In genomic region chr17:7095642-7096041, GRCh38 we compare ENCODE assay signal across 1 cellular context.
TF ChIP-seq lines count a peak whose summit lies in the region.

No MANE protein-coding gene starts in this region.

TF ChIP-seq in GM12878, 131 proteins besides CTCF, POLR2A, EP300 and RAD21 (continues in another document):
- TF ChIP-seq TCF12 (IDR thresholded peaks at IDR 0.05; ENCODE audit: low read depth, low read length) (no peak), CREM (IDR thresholded peaks at IDR 0.05; ENCODE audit: low read depth) (no peak), ATF2 (IDR thresholded peaks at IDR 0.05; ENCODE audit: low read length) (peak; percentile 47; the same call in 1 of the 2 replicates), ZNF274 (IDR thresholded peaks at IDR 0.05; ENCODE audit: insufficient read depth, insufficient read length) (no peak), RELA (IDR thresholded peaks at IDR 0.05; ENCODE audit: borderline replicate concordance, partially characterized antibody) (no peak), BHLHE40 (IDR thresholded peaks at IDR 0.05; ENCODE audit: borderline replicate concordance in 1 of 2, low read depth in 2 of 2, low read length in 1 of 2) (peak; percentile 37 to 45; a peak in 2 of 4 replicates), ZSCAN29 (IDR thresholded peaks at IDR 0.05) (no peak), ZBTB4 (CRISPR knock-in tag; IDR thresholded peaks at IDR 0.05) (no peak), ZBTB11 (CRISPR knock-in tag; IDR thresholded peaks at IDR 0.05) (no peak), ESRRA (IDR thresholded peaks at IDR 0.05; ENCODE audit: low read length) (no peak), LARP7 (IDR thresholded peaks at IDR 0.05) (no peak), SUPT20H (IDR thresholded peaks at IDR 0.05; ENCODE audit: borderline replicate concordance, control insufficient read depth, low read depth, low read length) (no peak), RUNX3 (IDR thresholded peaks at IDR 0.05; ENCODE audit: low read length) (peak; percentile 96), NBN (IDR thresholded peaks at IDR 0.05) (no peak), NR2C2 (IDR thresholded peaks at IDR 0.05; ENCODE audit: borderline replicate concordance, control insufficient read depth, insufficient read length, low read depth) (no peak), ATF7 (IDR thresholded peaks at IDR 0.05; ENCODE audit: low read depth) (no peak; the same call in 1 of the 2 replicates), TCF7 (IDR thresholded peaks at IDR 0.05; ENCODE audit: borderline replicate concordance) (0 out of 2 replicates have a peak, but pooled peaks have one; percentile 33), JUND (IDR thresholded peaks at IDR 0.05; ENCODE audit: low read depth, low read length) (no peak), ZNF207 (IDR thresholded peaks at IDR 0.05; ENCODE audit: borderline replicate concordance) (no peak), FOXM1 (IDR thresholded peaks at IDR 0.05; ENCODE audit: low read depth, low read length) (peak; percentile 49; the same call in 1 of the 2 replicates), SRF (IDR thresholded peaks at IDR 0.05; ENCODE audit: low read depth in 2 of 2, low read length in 2 of 2) (0 out of 4 replicates have a peak, but pooled peaks of 1 of the 2 experiments have one; percentile 24), CBX3 (IDR thresholded peaks at IDR 0.05; ENCODE audit: borderline replicate concordance, low read depth) (no peak), RFX5 (IDR thresholded peaks at IDR 0.05; ENCODE audit: low read depth, low read length) (no peak), RB1 (IDR thresholded peaks at IDR 0.05; ENCODE audit: borderline replicate concordance) (no peak), BCL11A (IDR thresholded peaks at IDR 0.05; ENCODE audit: low read depth, low read length) (peak; percentile 35; the same call in 1 of the 2 replicates), SMAD5 (IDR thresholded peaks at IDR 0.05; ENCODE audit: low read depth) (no peak), MYC (IDR thresholded peaks at IDR 0.05; ENCODE audit: insufficient read depth, insufficient read length, insufficient replicate concordance, low read length, severe bottlenecking) (no peak), FOXK2 (IDR thresholded peaks at IDR 0.05) (no peak), BMI1 (IDR thresholded peaks at IDR 0.05; ENCODE audit: borderline replicate concordance) (peak; percentile 50; the same call in 1 of the 2 replicates), RAD51 (IDR thresholded peaks at IDR 0.05) (no peak), BACH1 (IDR thresholded peaks at IDR 0.05; ENCODE audit: borderline replicate concordance) (no peak), SP1 (IDR thresholded peaks at IDR 0.05; ENCODE audit: low read depth, low read length) (peak; percentile 12), SREBF2 (IDR thresholded peaks at IDR 0.05; ENCODE audit: low read length) (no peak), MXI1 (IDR thresholded peaks at IDR 0.05; ENCODE audit: low read depth, low read length) (no peak), MTA3 (IDR thresholded peaks at IDR 0.05; ENCODE audit: borderline replicate concordance, low read length) (no peak), NFXL1 (IDR thresholded peaks at IDR 0.05; ENCODE audit: borderline replicate concordance) (no peak), MEF2B (IDR thresholded peaks at IDR 0.05; ENCODE audit: partially characterized antibody, poor library complexity, severe bottlenecking) (no peak), JUNB (IDR thresholded peaks at IDR 0.05) (no peak), E4F1 (IDR thresholded peaks at IDR 0.05; ENCODE audit: borderline replicate concordance, partially characterized antibody) (no peak), EGR1 (IDR thresholded peaks at IDR 0.05; ENCODE audit: borderline replicate concordance in 1 of 2, low read depth in 2 of 2, low read length in 2 of 2) (no peak), TBL1XR1 (IDR thresholded peaks at IDR 0.05; ENCODE audit: low read depth, low read length) (no peak; the same call in 1 of the 2 replicates), HDAC2 (IDR thresholded peaks at IDR 0.05) (no peak), IKZF2 (IDR thresholded peaks at IDR 0.05) (peak; percentile 78 to 90), KLF5 (IDR thresholded peaks at IDR 0.05; ENCODE audit: partially characterized antibody) (no peak), TCF3 (IDR thresholded peaks at IDR 0.05; ENCODE audit: borderline replicate concordance, insufficient read depth, low read depth, low read length) (no peak), NRF1 (conservative IDR thresholded peaks at IDR 0.05; ENCODE audit: low read depth, low read length) (no peak), HCFC1 (IDR thresholded peaks at IDR 0.05; ENCODE audit: low read length) (no peak), HDAC6 (IDR thresholded peaks at IDR 0.05; ENCODE audit: unreplicated experiment) (no peak)
- TF ChIP-seq, protein P1, sequence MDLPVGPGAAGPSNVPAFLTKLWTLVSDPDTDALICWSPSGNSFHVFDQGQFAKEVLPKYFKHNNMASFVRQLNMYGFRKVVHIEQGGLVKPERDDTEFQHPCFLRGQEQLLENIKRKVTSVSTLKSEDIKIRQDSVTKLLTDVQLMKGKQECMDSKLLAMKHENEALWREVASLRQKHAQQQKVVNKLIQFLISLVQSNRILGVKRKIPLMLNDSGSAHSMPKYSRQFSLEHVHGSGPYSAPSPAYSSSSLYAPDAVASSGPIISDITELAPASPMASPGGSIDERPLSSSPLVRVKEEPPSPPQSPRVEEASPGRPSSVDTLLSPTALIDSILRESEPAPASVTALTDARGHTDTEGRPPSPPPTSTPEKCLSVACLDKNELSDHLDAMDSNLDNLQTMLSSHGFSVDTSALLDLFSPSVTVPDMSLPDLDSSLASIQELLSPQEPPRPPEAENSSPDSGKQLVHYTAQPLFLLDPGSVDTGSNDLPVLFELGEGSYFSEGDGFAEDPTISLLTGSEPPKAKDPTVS (IDR thresholded peaks at IDR 0.05; ENCODE audit: low read depth, low read length) = no peak
- TF ChIP-seq, protein P2, sequence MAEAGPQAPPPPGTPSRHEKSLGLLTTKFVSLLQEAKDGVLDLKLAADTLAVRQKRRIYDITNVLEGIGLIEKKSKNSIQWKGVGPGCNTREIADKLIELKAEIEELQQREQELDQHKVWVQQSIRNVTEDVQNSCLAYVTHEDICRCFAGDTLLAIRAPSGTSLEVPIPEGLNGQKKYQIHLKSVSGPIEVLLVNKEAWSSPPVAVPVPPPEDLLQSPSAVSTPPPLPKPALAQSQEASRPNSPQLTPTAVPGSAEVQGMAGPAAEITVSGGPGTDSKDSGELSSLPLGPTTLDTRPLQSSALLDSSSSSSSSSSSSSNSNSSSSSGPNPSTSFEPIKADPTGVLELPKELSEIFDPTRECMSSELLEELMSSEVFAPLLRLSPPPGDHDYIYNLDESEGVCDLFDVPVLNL (IDR thresholded peaks at IDR 0.05; ENCODE audit: low read depth, low read length) = no peak
- TF ChIP-seq, protein P3, sequence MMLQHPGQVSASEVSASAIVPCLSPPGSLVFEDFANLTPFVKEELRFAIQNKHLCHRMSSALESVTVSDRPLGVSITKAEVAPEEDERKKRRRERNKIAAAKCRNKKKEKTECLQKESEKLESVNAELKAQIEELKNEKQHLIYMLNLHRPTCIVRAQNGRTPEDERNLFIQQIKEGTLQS (IDR thresholded peaks at IDR 0.05; ENCODE audit: borderline replicate concordance, extremely low read depth, low read depth, low read length) = no peak
- TF ChIP-seq, protein P4, sequence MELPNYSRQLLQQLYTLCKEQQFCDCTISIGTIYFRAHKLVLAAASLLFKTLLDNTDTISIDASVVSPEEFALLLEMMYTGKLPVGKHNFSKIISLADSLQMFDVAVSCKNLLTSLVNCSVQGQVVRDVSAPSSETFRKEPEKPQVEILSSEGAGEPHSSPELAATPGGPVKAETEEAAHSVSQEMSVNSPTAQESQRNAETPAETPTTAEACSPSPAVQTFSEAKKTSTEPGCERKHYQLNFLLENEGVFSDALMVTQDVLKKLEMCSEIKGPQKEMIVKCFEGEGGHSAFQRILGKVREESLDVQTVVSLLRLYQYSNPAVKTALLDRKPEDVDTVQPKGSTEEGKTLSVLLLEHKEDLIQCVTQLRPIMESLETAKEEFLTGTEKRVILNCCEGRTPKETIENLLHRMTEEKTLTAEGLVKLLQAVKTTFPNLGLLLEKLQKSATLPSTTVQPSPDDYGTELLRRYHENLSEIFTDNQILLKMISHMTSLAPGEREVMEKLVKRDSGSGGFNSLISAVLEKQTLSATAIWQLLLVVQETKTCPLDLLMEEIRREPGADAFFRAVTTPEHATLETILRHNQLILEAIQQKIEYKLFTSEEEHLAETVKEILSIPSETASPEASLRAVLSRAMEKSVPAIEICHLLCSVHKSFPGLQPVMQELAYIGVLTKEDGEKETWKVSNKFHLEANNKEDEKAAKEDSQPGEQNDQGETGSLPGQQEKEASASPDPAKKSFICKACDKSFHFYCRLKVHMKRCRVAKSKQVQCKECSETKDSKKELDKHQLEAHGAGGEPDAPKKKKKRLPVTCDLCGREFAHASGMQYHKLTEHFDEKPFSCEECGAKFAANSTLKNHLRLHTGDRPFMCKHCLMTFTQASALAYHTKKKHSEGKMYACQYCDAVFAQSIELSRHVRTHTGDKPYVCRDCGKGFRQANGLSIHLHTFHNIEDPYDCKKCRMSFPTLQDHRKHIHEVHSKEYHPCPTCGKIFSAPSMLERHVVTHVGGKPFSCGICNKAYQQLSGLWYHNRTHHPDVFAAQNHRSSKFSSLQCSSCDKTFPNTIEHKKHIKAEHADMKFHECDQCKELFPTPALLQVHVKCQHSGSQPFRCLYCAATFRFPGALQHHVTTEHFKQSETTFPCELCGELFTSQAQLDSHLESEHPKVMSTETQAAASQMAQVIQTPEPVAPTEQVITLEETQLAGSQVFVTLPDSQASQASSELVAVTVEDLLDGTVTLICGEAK (IDR thresholded peaks at IDR 0.05; ENCODE audit: borderline replicate concordance) = no peak
